ENCODE assay signal across 8 cellular contexts in the genomic region with DNA sequence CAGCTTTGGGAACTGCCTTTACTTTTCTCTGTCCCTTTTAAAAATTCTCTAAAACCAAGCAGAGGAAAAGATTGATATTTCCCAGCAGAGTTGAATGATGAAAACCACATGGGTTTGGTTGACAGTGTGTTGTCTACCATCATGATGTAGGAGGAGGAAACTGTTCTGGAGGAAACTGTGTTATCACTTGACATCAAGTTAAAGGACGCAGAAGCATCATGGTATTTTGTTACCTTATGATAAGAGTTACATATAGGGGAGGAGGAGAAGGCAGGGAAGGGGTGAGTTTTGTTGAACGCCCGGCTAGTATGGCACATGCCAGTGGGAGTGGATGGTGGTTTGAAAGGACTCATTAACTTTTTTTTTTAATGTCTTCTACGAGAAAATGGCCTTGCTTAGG. TPM values are rescaled to one million over a fixed set of nuclear protein-coding genes. Genes with fewer than 3 reads are reported as not detected.
DNase-seq lines count a peak whose midpoint lies in the region; ATAC-seq and TF ChIP-seq lines count a peak whose summit lies in the region.

No MANE protein-coding gene starts in this region.

- no peak for DNase-seq in HFF-Myc (ENCODE audit: extremely low read depth, low read depth)
- peak; percentile 11 for DNase-seq in astrocyte of the hippocampus (ENCODE audit: low read depth, low spot score)
- no peak for DNase-seq in SIG-M5 (lab: John Stamatoyannopoulos, UW)
- DNase-seq in left lobe of liver (ENCODE audit: low spot score) = no peak
- DNase-seq in foreskin melanocyte = no peak

- H3K27me3 ChIP-seq in ACC112 (ENCODE audit: insufficient read depth, low read length) = no peaks in the 10 kb centered on the region
- no peaks in the 10 kb centered on the region for H3K27me3 ChIP-seq in muscle layer of duodenum (ENCODE audit: low read depth, low read length)

- H3K9me3 ChIP-seq in muscle layer of duodenum (ENCODE audit: control insufficient read depth in 1 of 2, low read length in 2 of 2) = no peaks in the 10 kb centered on the region

- H3K4me1 ChIP-seq in ACC112 (ENCODE audit: control insufficient read depth, insufficient read depth, low read length, unreplicated experiment) (peaks cover 5% of the 10 kb centered on the region), muscle layer of duodenum (ENCODE audit: control insufficient read depth in 1 of 2, insufficient read depth in 2 of 2, low read length in 2 of 2) (peaks cover 0 to 10% of the 10 kb centered on the region in 2 donors)

- H3K79me2 ChIP-seq in ACC112 (ENCODE audit: control insufficient read depth, insufficient read depth, low read length, unreplicated experiment) = no peaks in the 10 kb centered on the region

- peak overlapping the region; percentile 88 for H3K4me3 ChIP-seq in ACC112 (ENCODE audit: low read depth, low read length)
- peak overlapping the region; percentile 56 for H3K4me3 ChIP-seq in HFF-Myc (replicated peaks; ENCODE audit: low read depth, low read length)
- peak overlapping the region; percentile 81 to 84 for H3K4me3 ChIP-seq in muscle layer of duodenum (ENCODE audit: low read depth in 1 of 2, low read length in 2 of 2)

- H3K27ac ChIP-seq in ACC112 (ENCODE audit: low read depth, low read length) = peak overlapping the region; percentile 83
- H3K27ac ChIP-seq in muscle layer of duodenum (ENCODE audit: low read length) = peak overlapping the region; percentile 91

- TF ChIP-seq CTCF in HFF-Myc (IDR thresholded peaks at IDR 0.05; ENCODE audit: low read depth, low read length, missing control alignments) = no peak

- H2AFZ ChIP-seq in ACC112 (ENCODE audit: low read length, unreplicated experiment) = peak overlapping the region; percentile 94

- H3K36me3 ChIP-seq in ACC112 (ENCODE audit: insufficient read depth, low read length) (peaks cover 7% of the 10 kb centered on the region; the same call in 1 of the 2 replicates), muscle layer of duodenum (ENCODE audit: control insufficient read depth in 1 of 2, insufficient read depth in 2 of 2, low read length in 2 of 2) (peaks cover 0 to 10% of the 10 kb centered on the region in 2 donors)

- ATAC-seq in left lobe of liver (no peak), GM18511 (IDR thresholded peaks at IDR 0.05; ENCODE audit: unreplicated experiment) (no peak)

RNA-seq across cellular contexts. Expression of a gene that starts 0.9 kb away (rescaled TPM):
- total RNA-seq in left lobe of liver = 0.50 TPM
